Comparison of ENCODE assay signal across 8 cellular contexts in the genomic region with DNA sequence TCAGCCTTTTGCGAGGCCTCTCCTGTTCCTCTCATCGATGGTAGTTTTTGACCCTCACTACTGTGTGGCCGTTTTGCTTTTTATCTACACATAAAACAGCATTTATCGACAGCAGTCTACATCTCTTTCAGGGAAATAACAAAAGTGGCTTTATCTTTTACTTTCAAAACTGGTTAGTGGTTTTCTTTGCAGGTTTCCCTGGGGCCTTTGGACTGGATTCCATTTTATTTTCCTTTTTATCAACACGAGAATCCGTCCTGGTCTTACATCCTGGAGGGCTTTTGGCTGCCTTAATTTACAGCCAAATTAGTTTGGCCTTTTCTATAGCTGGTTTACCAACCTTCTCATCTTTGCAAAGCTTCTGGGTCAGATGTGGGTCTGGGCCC. TPM values are rescaled to one million over a fixed set of nuclear protein-coding genes. Genes with fewer than 3 reads are reported as not detected.
DNase-seq lines count a peak whose midpoint lies in the region; ATAC-seq, FAIRE-seq and TF ChIP-seq lines count a peak whose summit lies in the region.

No MANE protein-coding gene starts in this region.

- WGBS in lung, 2 donors: 54 to 58% methylated on average over 6 of the region's 6 CpGs
- 60 to 61% methylated on average over 6 of the region's 6 CpGs for WGBS in upper lobe of left lung, 2 donors

- H3K27me3 Mint-ChIP-seq in activated T-cell treated with anti-CD3 and anti-CD28 coated beads, Interleukin-2, amount 50 U/mL, for 72 hours (ENCODE audit: low read depth): no peaks in the 10 kb centered on the region

- no peak for FAIRE-seq in D721Med (lab: Jason Lieb, UNC)

- peak overlapping the region; percentile 88 to 93 for H3K4me3 Mint-ChIP-seq in activated T-cell treated with anti-CD3 and anti-CD28 coated beads, Interleukin-2, amount 50 U/mL, for 72 hours

- DNase-seq in activated T-cell treated with anti-CD3 and anti-CD28 coated beads, Interleukin-2, amount 50 U/mL, for 72 hours: peak in 1 of 2 donors; percentile 2
- DNase-seq in activated T-cell treated with anti-CD3 and anti-CD28 coated beads for 4 hours (no peak), lung (ENCODE audit: low spot score) (no peak), upper lobe of left lung (no peak), NCI-H2196 (lab: John Stamatoyannopoulos, UW; ENCODE audit: unreplicated experiment) (no peak), DMS53 (lab: John Stamatoyannopoulos, UW) (no peak), D721Med (ENCODE audit: insufficient read length, low spot score) (no peak)

- no peak for TF ChIP-seq POLR2A in upper lobe of left lung (IDR thresholded peaks at IDR 0.05)

- H3K4me3 ChIP-seq in lung (no peak overlapping the region), upper lobe of left lung (peak overlapping the region in 3 of 4 donors; percentile 44 to 51 (median 51))

- no peak for TF ChIP-seq EP300 in upper lobe of left lung (IDR thresholded peaks at IDR 0.05)

- H3K36me3 ChIP-seq in lung (ENCODE audit: control insufficient read depth in 2 of 2, insufficient read depth in 2 of 2, low read length in 2 of 2): no peaks in the 10 kb centered on the region
- H3K36me3 ChIP-seq in upper lobe of left lung: no peaks in the 10 kb centered on the region

- H3K9me3 ChIP-seq in lung (ENCODE audit: control insufficient read depth in 2 of 2, insufficient read depth in 1 of 2, low read length in 1 of 2) (peaks cover 0 to 3% of the 10 kb centered on the region in 2 donors), upper lobe of left lung (no peaks in the 10 kb centered on the region)

- H3K36me3 Mint-ChIP-seq in activated T-cell treated with anti-CD3 and anti-CD28 coated beads, Interleukin-2, amount 50 U/mL, for 72 hours (ENCODE audit: insufficient read depth in 2 of 2): peaks cover 0 to 1% of the 10 kb centered on the region in 2 donors

- no peak for ATAC-seq in activated T-cell treated with anti-CD3 and anti-CD28 coated beads, Interleukin-2, amount 50 U/mL, for 72 hours (replicated peaks in 1 of 2)
- no peak for ATAC-seq in lung (ENCODE audit: insufficient read depth, low FRiP score)
- no peak for ATAC-seq in upper lobe of left lung (ENCODE audit: low FRiP score in 2 of 2)

- H3K9me3 Mint-ChIP-seq in activated T-cell treated with anti-CD3 and anti-CD28 coated beads, Interleukin-2, amount 50 U/mL, for 72 hours: no peaks in the 10 kb centered on the region

- H3K4me1 ChIP-seq in lung (ENCODE audit: control insufficient read depth in 2 of 2, insufficient read depth in 2 of 2, low read length in 2 of 2) (no peaks in the 10 kb centered on the region), upper lobe of left lung (peaks cover 0 to 11% (median 0%) of the 10 kb centered on the region in 4 donors)

- H3K27me3 ChIP-seq in lung (ENCODE audit: control insufficient read depth, insufficient read depth) (no peaks in the 10 kb centered on the region), upper lobe of left lung (no peaks in the 10 kb centered on the region)

- H3K27ac Mint-ChIP-seq in activated T-cell treated with anti-CD3 and anti-CD28 coated beads, Interleukin-2, amount 50 U/mL, for 72 hours: peak overlapping the region; percentile 92

- TF ChIP-seq CTCF in lung (IDR thresholded peaks at IDR 0.05; ENCODE audit: control extremely low read depth, extremely low read depth) (no peak), upper lobe of left lung (IDR thresholded peaks at IDR 0.05) (no peak), D721Med (IDR thresholded peaks at IDR 0.05; ENCODE audit: insufficient read depth, missing control alignments) (no peak)

- peak overlapping the region; percentile 96 for H3K27ac ChIP-seq in angular gyrus (ENCODE audit: low read depth, low read length)
- peak overlapping the region; percentile 89 to 91 for H3K27ac ChIP-seq in lung (ENCODE audit: low read depth in 1 of 2, low read length in 1 of 2)
- H3K27ac ChIP-seq in upper lobe of left lung: peak overlapping the region; percentile 45 to 84 (median 68)

- peaks cover 35% of the 10 kb centered on the region for H3K4me1 Mint-ChIP-seq in activated T-cell treated with anti-CD3 and anti-CD28 coated beads, Interleukin-2, amount 50 U/mL, for 72 hours (ENCODE audit: low read depth)

RNA-seq across cellular contexts. Expression of gene PKD2L2, which starts 0.8 kb away (rescaled TPM):
- total RNA-seq in activated T-cell treated with anti-CD3 and anti-CD28 coated beads, Interleukin-2, amount 50 U/mL, for 72 hours: under 1 TPM in 1 of 2 donors, not detected in 1; 0.74 TPM
- total RNA-seq in lung: not detected
- under 1 TPM in 1 of 2 donors, not detected in 1; 0.05 TPM for polyA plus RNA-seq in lung
- total RNA-seq in upper lobe of left lung: not detected

RNA-seq across cellular contexts. Expression of gene MYOT, which starts 20.8 kb away (rescaled TPM):
- total RNA-seq in activated T-cell treated with anti-CD3 and anti-CD28 coated beads, Interleukin-2, amount 50 U/mL, for 72 hours: not detected
- total RNA-seq in lung (under 1 TPM; 0.48 to 0.61 TPM), upper lobe of left lung (not detected)
- polyA plus RNA-seq in lung: under 1 TPM in 1 of 2 donors, not detected in 1; 0.44 TPM
